Comparison of ENCODE assay signal across 8 cellular contexts in the genomic region with DNA sequence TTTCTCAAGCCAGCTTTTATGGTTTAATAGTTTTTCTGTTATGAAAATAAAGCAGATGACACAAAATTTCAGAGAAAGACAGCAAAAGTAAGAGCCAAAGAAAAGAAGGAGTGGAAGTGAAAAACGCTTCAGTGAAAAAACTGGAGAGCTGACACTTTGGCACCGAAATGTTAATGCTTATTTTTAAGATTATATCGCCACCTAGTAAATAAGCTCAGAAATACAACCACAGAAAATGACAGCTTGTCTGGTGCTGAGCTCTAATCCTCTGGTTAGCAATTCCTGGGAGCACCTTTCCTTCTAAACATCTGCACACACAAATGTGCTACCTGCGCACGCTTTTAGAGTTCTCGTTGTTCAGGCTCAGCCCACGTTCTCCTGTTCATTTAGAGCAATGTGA.
DNase-seq lines count a peak whose midpoint lies in the region; ATAC-seq and TF ChIP-seq lines count a peak whose summit lies in the region.

No MANE protein-coding gene starts in this region.

- peak; percentile 86 for TF ChIP-seq RAD21 in neural cell (conservative IDR thresholded peaks at IDR 0.05)

- H3K4me1 ChIP-seq in CD4-positive, CD25-positive, alpha-beta regulatory T cell (ENCODE audit: control insufficient read depth, insufficient read depth, low read length, poor library complexity, severe bottlenecking): no peaks in the 10 kb centered on the region
- peaks cover 19% of the 10 kb centered on the region for H3K4me1 ChIP-seq in PC-3 (ENCODE audit: insufficient read depth, low read length)

- H3F3A ChIP-seq in PC-3 (ENCODE audit: low read length, unreplicated experiment) (no peaks in the 10 kb centered on the region), neural cell (ENCODE audit: insufficient read depth, low read length, poor library complexity, severe bottlenecking) (no peaks in the 10 kb centered on the region)

- no peaks in the 10 kb centered on the region for H3K36me3 ChIP-seq in CD4-positive, CD25-positive, alpha-beta regulatory T cell (ENCODE audit: control insufficient read depth, insufficient read depth, low read length)
- no peaks in the 10 kb centered on the region for H3K36me3 ChIP-seq in PC-3 (ENCODE audit: low read depth, low read length)
- H3K36me3 ChIP-seq in neural cell (ENCODE audit: insufficient read depth, low read length): no peaks in the 10 kb centered on the region

- no peak overlapping the region for H3K27ac Mint-ChIP-seq in CD4-positive, CD25-positive, alpha-beta regulatory T cell

- BruUV-seq in PC-3 (replicated peaks; lab: Mats Ljungman, UMichigan): no TSS peak

- no peak overlapping the region for H3K9ac ChIP-seq in PC-3 (ENCODE audit: low read length)
- H3K9ac ChIP-seq in neural cell (ENCODE audit: low read length): no peak overlapping the region

- TF ChIP-seq EP300 in neural cell (conservative IDR thresholded peaks at IDR 0.05; ENCODE audit: poor library complexity, severe bottlenecking): no peak

- H3K79me2 ChIP-seq in PC-3 (ENCODE audit: low read length): no peaks in the 10 kb centered on the region
- no peaks in the 10 kb centered on the region for H3K79me2 ChIP-seq in neural cell (replicated peaks; ENCODE audit: insufficient read depth, low read length)

- TF ChIP-seq CTCF in PC-3 (conservative IDR thresholded peaks at IDR 0.05; ENCODE audit: low read depth, low read length) (peak; percentile 76), epithelial cell of esophagus (IDR thresholded peaks at IDR 0.05; ENCODE audit: insufficient read depth, low read depth, low read length, missing control alignments) (peak; percentile 49), neural cell (IDR thresholded peaks at IDR 0.05; ENCODE audit: poor library complexity, severe bottlenecking) (peak; percentile 82)

- no peak for ATAC-seq in CD4-positive, CD25-positive, alpha-beta regulatory T cell (ENCODE audit: low read depth in 2 of 2)
- peak; percentile 82 for ATAC-seq in PC-3
- ATAC-seq in activated T-cell treated with anti-CD3 and anti-CD28 coated beads, Interleukin-2, amount 50 U/mL, for 4 hours: no peak

- peak overlapping the region; percentile 50 for H3K4me2 ChIP-seq in PC-3 (ENCODE audit: low read length)
- H3K4me2 ChIP-seq in neural cell (ENCODE audit: low read length): no peak overlapping the region

- POLR2A ChIA-PET in PC-3 (lab: Charles Lee; ENCODE audit: unreplicated experiment): interaction anchor here (0.5 kb wide), 1 partner anchor 302 kb away, joined by 3 read pairs; no protein-coding TSS in a partner anchor

- no peaks in the 10 kb centered on the region for H3K9me2 ChIP-seq in PC-3 (replicated peaks; ENCODE audit: low read length)
- no peaks in the 10 kb centered on the region for H3K9me2 ChIP-seq in neural cell (ENCODE audit: insufficient read depth, low read length)

- no peaks in the 10 kb centered on the region for H3K4me1 Mint-ChIP-seq in CD4-positive, CD25-positive, alpha-beta regulatory T cell
- peaks cover 4% of the 10 kb centered on the region for H3K4me1 Mint-ChIP-seq in activated T-cell treated with anti-CD3 and anti-CD28 coated beads, Interleukin-2, amount 50 U/mL, for 4 hours (ENCODE audit: low read depth)

- H3K36me3 Mint-ChIP-seq in CD4-positive, CD25-positive, alpha-beta regulatory T cell: no peaks in the 10 kb centered on the region
- H3K36me3 Mint-ChIP-seq in activated T-cell treated with anti-CD3 and anti-CD28 coated beads, Interleukin-2, amount 50 U/mL, for 4 hours (ENCODE audit: insufficient read depth): no peaks in the 10 kb centered on the region

- H3K4me3 ChIP-seq in CD4-positive, CD25-positive, alpha-beta regulatory T cell (ENCODE audit: low read depth, low read length): no peak overlapping the region
- H3K4me3 ChIP-seq in Jurkat, Clone E6-1 (ENCODE audit: low read length): no peak overlapping the region
- H3K4me3 ChIP-seq in PC-3 (ENCODE audit: low read length) (no peak overlapping the region), epithelial cell of esophagus (ENCODE audit: low read length) (no peak overlapping the region), neural cell (ENCODE audit: low read length) (no peak overlapping the region)

- intact Hi-C loops in PC-3 (cut with micrococcal nuclease): loop anchor here (1.0 to 5.0 kb wide), 5 partner anchors 70 to 728 kb away; no protein-coding TSS in a partner anchor

- H3K27me3 Mint-ChIP-seq in CD4-positive, CD25-positive, alpha-beta regulatory T cell: peaks cover 5% of the 10 kb centered on the region
- H3K27me3 Mint-ChIP-seq in activated T-cell treated with anti-CD3 and anti-CD28 coated beads, Interleukin-2, amount 50 U/mL, for 4 hours (ENCODE audit: low read depth): peaks cover 10% of the 10 kb centered on the region

- no peaks in the 10 kb centered on the region for H4K20me1 ChIP-seq in PC-3 (ENCODE audit: low read length)
- H4K20me1 ChIP-seq in neural cell (ENCODE audit: insufficient read depth): no peaks in the 10 kb centered on the region

- CTCF ChIA-PET in PC-3 (lab: Charles Lee): interaction anchor here (0.5 to 2.4 kb wide), 22 partner anchors 26 to 812 kb away, joined by 3 to 111 read pairs (median 4); no protein-coding TSS in a partner anchor

- no peaks in the 10 kb centered on the region for H3K9me3 ChIP-seq in CD4-positive, CD25-positive, alpha-beta regulatory T cell (ENCODE audit: control insufficient read depth in 2 of 2, low read length in 2 of 2)
- H3K9me3 ChIP-seq in PC-3 (ENCODE audit: low read length) (no peaks in the 10 kb centered on the region), neural cell (ENCODE audit: low read length) (no peaks in the 10 kb centered on the region)

- peak in 2 of 3 donors; percentile 18 to 30 for DNase-seq in CD4-positive, CD25-positive, alpha-beta regulatory T cell
- DNase-seq in GM19238 (ENCODE audit: insufficient read length, low spot score) (peak; percentile 5), PC-3 (peak; percentile 84), epithelial cell of esophagus (ENCODE audit: low read depth) (peak; percentile 58), mesenteric fat pad (ENCODE audit: low spot score) (no peak)
- DNase-seq in Jurkat, Clone E6-1 (ENCODE audit: low read depth, low spot score): peak; percentile 21
- no peak for DNase-seq in activated T-cell treated with anti-CD3 and anti-CD28 coated beads, Interleukin-2, amount 50 U/mL, for 4 hours

- H3K27me3 ChIP-seq in CD4-positive, CD25-positive, alpha-beta regulatory T cell (ENCODE audit: control insufficient read depth, insufficient read depth, low read length): no peaks in the 10 kb centered on the region
- H3K27me3 ChIP-seq in PC-3 (ENCODE audit: low read length) (no peaks in the 10 kb centered on the region), neural cell (ENCODE audit: insufficient read depth, low read depth, low read length) (no peaks in the 10 kb centered on the region)

- H3K4me3 Mint-ChIP-seq in CD4-positive, CD25-positive, alpha-beta regulatory T cell: no peak overlapping the region
- no peak overlapping the region for H3K4me3 Mint-ChIP-seq in activated T-cell treated with anti-CD3 and anti-CD28 coated beads, Interleukin-2, amount 50 U/mL, for 4 hours

- H3K9me3 Mint-ChIP-seq in CD4-positive, CD25-positive, alpha-beta regulatory T cell: no peaks in the 10 kb centered on the region
- no peaks in the 10 kb centered on the region for H3K9me3 Mint-ChIP-seq in activated T-cell treated with anti-CD3 and anti-CD28 coated beads, Interleukin-2, amount 50 U/mL, for 4 hours

- peak overlapping the region; percentile 49; the same call in 1 of the 2 replicates for H2AFZ ChIP-seq in PC-3 (ENCODE audit: low read length)
- H2AFZ ChIP-seq in neural cell (ENCODE audit: low read depth, low read length): no peak overlapping the region

- no peak overlapping the region for H3K27ac ChIP-seq in CD4-positive, CD25-positive, alpha-beta regulatory T cell (ENCODE audit: insufficient read depth, low read length, poor library complexity, severe bottlenecking)
- H3K27ac ChIP-seq in PC-3 (ENCODE audit: low read length): no peak overlapping the region
- H3K27ac ChIP-seq in neural cell (ENCODE audit: low read length): no peak overlapping the region

TF ChIP-seq in neural cell, 6 proteins besides CTCF, POLR2A, EP300 and RAD21:
- TF ChIP-seq SMC3 (conservative IDR thresholded peaks at IDR 0.05; ENCODE audit: poor library complexity): peak; percentile 88
- TF ChIP-seq, protein P1, sequence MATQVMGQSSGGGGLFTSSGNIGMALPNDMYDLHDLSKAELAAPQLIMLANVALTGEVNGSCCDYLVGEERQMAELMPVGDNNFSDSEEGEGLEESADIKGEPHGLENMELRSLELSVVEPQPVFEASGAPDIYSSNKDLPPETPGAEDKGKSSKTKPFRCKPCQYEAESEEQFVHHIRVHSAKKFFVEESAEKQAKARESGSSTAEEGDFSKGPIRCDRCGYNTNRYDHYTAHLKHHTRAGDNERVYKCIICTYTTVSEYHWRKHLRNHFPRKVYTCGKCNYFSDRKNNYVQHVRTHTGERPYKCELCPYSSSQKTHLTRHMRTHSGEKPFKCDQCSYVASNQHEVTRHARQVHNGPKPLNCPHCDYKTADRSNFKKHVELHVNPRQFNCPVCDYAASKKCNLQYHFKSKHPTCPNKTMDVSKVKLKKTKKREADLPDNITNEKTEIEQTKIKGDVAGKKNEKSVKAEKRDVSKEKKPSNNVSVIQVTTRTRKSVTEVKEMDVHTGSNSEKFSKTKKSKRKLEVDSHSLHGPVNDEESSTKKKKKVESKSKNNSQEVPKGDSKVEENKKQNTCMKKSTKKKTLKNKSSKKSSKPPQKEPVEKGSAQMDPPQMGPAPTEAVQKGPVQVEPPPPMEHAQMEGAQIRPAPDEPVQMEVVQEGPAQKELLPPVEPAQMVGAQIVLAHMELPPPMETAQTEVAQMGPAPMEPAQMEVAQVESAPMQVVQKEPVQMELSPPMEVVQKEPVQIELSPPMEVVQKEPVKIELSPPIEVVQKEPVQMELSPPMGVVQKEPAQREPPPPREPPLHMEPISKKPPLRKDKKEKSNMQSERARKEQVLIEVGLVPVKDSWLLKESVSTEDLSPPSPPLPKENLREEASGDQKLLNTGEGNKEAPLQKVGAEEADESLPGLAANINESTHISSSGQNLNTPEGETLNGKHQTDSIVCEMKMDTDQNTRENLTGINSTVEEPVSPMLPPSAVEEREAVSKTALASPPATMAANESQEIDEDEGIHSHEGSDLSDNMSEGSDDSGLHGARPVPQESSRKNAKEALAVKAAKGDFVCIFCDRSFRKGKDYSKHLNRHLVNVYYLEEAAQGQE (IDR thresholded peaks at IDR 0.05; ENCODE audit: borderline replicate concordance): no peak
- TF ChIP-seq MXI1 (conservative IDR thresholded peaks at IDR 0.05; ENCODE audit: poor library complexity, severe bottlenecking): no peak

Comparison
In these comparisons a context has a peak if more than half of its experiments do, and no peak if none do; other contexts are left out.
1. DNase-seq: peak in CD4-positive, CD25-positive, alpha-beta regulatory T cell (2 of 3), GM19238 (single experiment), Jurkat, Clone E6-1 (single experiment), PC-3 (single experiment) and epithelial cell of esophagus (single experiment); none in mesenteric fat pad (single experiment) and activated T-cell treated with anti-CD3 and anti-CD28 coated beads, Interleukin-2, amount 50 U/mL, for 4 hours (single experiment).
2. Peak in every context shown above with its lines, with median percentiles within 50 percentile points of each other: CTCF ChIP-seq.